In the genomic region with DNA sequence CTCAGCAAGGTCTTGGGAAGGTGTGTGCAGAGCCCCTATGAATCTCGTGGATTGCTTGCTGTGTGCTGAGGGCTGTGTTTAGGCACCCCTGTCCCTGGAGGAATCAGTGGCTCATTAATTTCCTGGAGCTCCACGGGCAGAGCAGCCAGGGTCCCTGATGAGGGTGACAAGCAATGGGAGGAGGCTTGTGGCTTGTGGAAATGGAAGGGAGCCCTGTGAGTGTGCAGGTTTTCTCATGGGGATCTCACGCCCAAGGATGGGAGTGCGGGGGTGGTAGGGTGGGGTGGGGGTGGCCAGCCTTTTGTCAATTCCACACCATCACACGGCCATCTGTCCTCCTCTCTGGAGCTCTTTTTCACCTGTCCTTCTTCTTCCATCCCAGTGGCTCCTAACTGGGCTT, we compare ENCODE assay signal across 11 cellular contexts.
"Had no signal": no experiment of that assay in that cellular context is flagged by ENCODE, and none has a peak within 500 bp of the region (broad histone marks: within the 10 kb centered on the region; RNA-seq: fewer than 3 reads in every experiment).

No MANE protein-coding gene starts in this region.

- ATAC-seq: activated CD4-positive, CD25-positive, alpha-beta regulatory T cell treated with anti-CD3 and anti-CD28 coated beads, Interleukin-2, amount 50 U/mL, for 24 hours; psoas muscle; right lobe of liver had no signal

- DNase-seq: activated CD4-positive, alpha-beta T cell treated with anti-CD3 and anti-CD28 coated beads, Interleukin-2, amount 50 U/mL, for 1 hour; activated naive CD4-positive, alpha-beta T cell treated with anti-CD3 and anti-CD28 coated beads, Interleukin-2, amount 10 ng/mL, durations not matched to agents 7 days and 5 days; activated T-cell treated with anti-CD3 and anti-CD28 coated beads for 4 hours; esophagus squamous epithelium; hippocampal formation; mesendoderm; psoas muscle; right lobe of liver; T-helper 9 cell had no signal

- H3K27ac ChIP-seq: esophagus squamous epithelium, psoas muscle, right lobe of liver, thoracic aorta had no signal

- H3K4me3 ChIP-seq: esophagus squamous epithelium, psoas muscle, right lobe of liver, thoracic aorta had no signal
